In genomic region chrX:95640226-95640625, GRCh38 we compare ENCODE assay signal across 38 cellular contexts.
"Had no signal": no experiment of that assay in that cellular context is flagged by ENCODE, and none has a peak within 500 bp of the region (broad histone marks: within the 10 kb centered on the region; RNA-seq: fewer than 3 reads in every experiment).

No MANE protein-coding gene starts in this region.

- ATAC-seq: activated CD8-positive, alpha-beta T cell treated with anti-CD3 and anti-CD28 coated beads for 36 hours; activated naive CD4-positive, alpha-beta T cell treated with anti-CD3 and anti-CD28 coated beads, Interleukin-2, amount 50 U/mL, for 72 hours; activated T-cell treated with anti-CD3 and anti-CD28 coated beads, Interleukin-2, amount 50 U/mL, for 4 hours; activated T-cell treated with anti-CD3 and anti-CD28 coated beads, Interleukin-2, amount 50 U/mL, for 72 hours; activated T-helper 17 cell treated with anti-CD3 and anti-CD28 coated beads, Interleukin-2, amount 50 U/mL, for 72 hours had no signal

- H3K27me3 Mint-ChIP-seq: activated B cell treated with CpG ODN at 0.5 μM for 24 hours; activated CD4-positive, alpha-beta memory T cell treated with anti-CD3 and anti-CD28 coated beads for 36 hours; activated CD4-positive, alpha-beta T cell treated with anti-CD3 and anti-CD28 coated beads, Interleukin-2, amount 10 ng/mL, durations not matched to agents 24 days and 14 days; activated CD8-positive, alpha-beta T cell treated with anti-CD3 and anti-CD28 coated beads for 36 hours; activated naive CD8-positive, alpha-beta T cell treated with anti-CD3 and anti-CD28 coated beads for 36 hours; activated T-helper 17 cell treated with anti-CD3 and anti-CD28 coated beads, Interleukin-2, amount 50 U/mL, for 72 hours; central memory CD8-positive, alpha-beta T cell had no signal

- H3K9me3 Mint-ChIP-seq: activated CD4-positive, alpha-beta T cell treated with anti-CD3 and anti-CD28 coated beads, Interleukin-2, amount 10 ng/mL, durations not matched to agents 24 days and 14 days; activated naive CD8-positive, alpha-beta T cell treated with anti-CD3 and anti-CD28 coated beads for 36 hours; activated T-cell treated with anti-CD3 and anti-CD28 coated beads, Interleukin-2, amount 50 U/mL, for 4 hours; activated T-helper 1 cell treated with anti-CD3 and anti-CD28 coated beads, Interleukin-12 subunit alpha, Interleukin-12 subunit beta, Interleukin-2, Interleukin-4 antibody, amounts not matched to agents 30 ng/mL and 10 ng/mL and 1 ng/mL, durations not matched to agents 14 hours and 24 hours and 36 hours; activated T-helper 17 cell treated with anti-CD3 and anti-CD28 coated beads, Interleukin-2, amount 50 U/mL, for 72 hours; T-helper 1 cell treated with Interleukin-12 subunit alpha and Interleukin-12 subunit beta and Interleukin-4 antibody, amounts not matched to agents 30 μg/mL and 1 μg/mL, for 36 hours had no signal

- DNase-seq: activated B cell treated with CpG ODN at 0.5 μM for 24 hours; activated CD4-positive, alpha-beta memory T cell treated with anti-CD3 and anti-CD28 coated beads for 36 hours; activated CD4-positive, alpha-beta T cell treated with anti-CD3 and anti-CD28 coated beads for 4 hours; activated CD4-positive, alpha-beta T cell treated with anti-CD3 and anti-CD28 coated beads, Interleukin-2, amount 10 ng/mL, durations not matched to agents 24 days and 14 days; activated CD4-positive, alpha-beta T cell treated with anti-CD3 and anti-CD28 coated beads, Interleukin-2, amount 50 U/mL, for 1 hour; activated CD4-positive, alpha-beta T cell treated with anti-CD3 and anti-CD28 coated beads, Interleukin-2, amount 50 U/mL, for 4 hours; activated CD4-positive, CD25-positive, alpha-beta regulatory T cell treated with anti-CD3 and anti-CD28 coated beads, Interleukin-2, amount 50 U/mL, for 72 hours; activated CD8-positive, alpha-beta memory T cell treated with anti-CD3 and anti-CD28 coated beads, Interleukin-2, amount 50 U/mL, for 4 hours; activated CD8-positive, alpha-beta T cell treated with anti-CD3 and anti-CD28 coated beads for 36 hours; activated effector memory CD4-positive, alpha-beta T cell treated with anti-CD3 and anti-CD28 coated beads, Interleukin-2, amount 50 U/mL, for 16 hours; activated gamma-delta T cell treated with Interleukin-2 at 50 U/mL for 16 hours; activated naive CD4-positive, alpha-beta T cell; activated naive CD4-positive, alpha-beta T cell treated with anti-CD3 and anti-CD28 coated beads for 36 hours; activated naive CD4-positive, alpha-beta T cell treated with anti-CD3 and anti-CD28 coated beads, Interleukin-2, amount 50 U/mL, for 16 hours; activated naive CD8-positive, alpha-beta T cell treated with anti-CD3 and anti-CD28 coated beads for 36 hours; activated T-cell treated with anti-CD3 and anti-CD28 coated beads for 4 hours; activated T-cell treated with anti-CD3 and anti-CD28 coated beads, Interleukin-2, amount 50 U/mL, for 1 hour; activated T-cell treated with anti-CD3 and anti-CD28 coated beads, Interleukin-2, amount 50 U/mL, for 4 hours; activated T-cell treated with anti-CD3 and anti-CD28 coated beads, Interleukin-2, amount 50 U/mL, for 72 hours; adrenal gland; amniotic stem cell; aorta; caudate nucleus; cerebellar nuclear complex; T-helper 1 cell; T-helper 2 cell; T-helper 9 cell had no signal

- H3K27ac ChIP-seq: adrenal gland, cardiac muscle cell, VCaP had no signal

- H3K4me1 Mint-ChIP-seq: activated B cell treated with CpG ODN at 0.5 μM for 24 hours; activated CD4-positive, alpha-beta T cell treated with anti-CD3 and anti-CD28 coated beads, Interleukin-2, amount 10 ng/mL, durations not matched to agents 24 days and 14 days; activated naive CD8-positive, alpha-beta T cell treated with anti-CD3 and anti-CD28 coated beads for 36 hours; activated T-helper 17 cell treated with anti-CD3 and anti-CD28 coated beads, Interleukin-2, amount 50 U/mL, for 72 hours; brain; central memory CD8-positive, alpha-beta T cell had no signal

- H3K4me1 ChIP-seq: adrenal gland had no signal

- H3K36me3 Mint-ChIP-seq: activated CD4-positive, alpha-beta memory T cell treated with anti-CD3 and anti-CD28 coated beads for 36 hours; activated naive CD4-positive, alpha-beta T cell treated with anti-CD3 and anti-CD28 coated beads, Interleukin-2, amount 50 U/mL, for 72 hours; activated naive CD8-positive, alpha-beta T cell treated with anti-CD3 and anti-CD28 coated beads for 36 hours; brain had no signal

- H3K9me3 ChIP-seq: adrenal gland had no signal

- H3K27ac Mint-ChIP-seq: activated B cell treated with CpG ODN at 0.5 μM for 24 hours; activated CD4-positive, alpha-beta memory T cell treated with anti-CD3 and anti-CD28 coated beads for 36 hours; activated CD4-positive, alpha-beta T cell treated with anti-CD3 and anti-CD28 coated beads, Interleukin-2, amount 10 ng/mL, durations not matched to agents 24 days and 14 days; activated CD8-positive, alpha-beta T cell treated with anti-CD3 and anti-CD28 coated beads for 36 hours; activated naive CD4-positive, alpha-beta T cell treated with anti-CD3 and anti-CD28 coated beads for 36 hours; activated naive CD4-positive, alpha-beta T cell treated with anti-CD3 and anti-CD28 coated beads, Interleukin-2, amount 50 U/mL, for 72 hours; activated naive CD8-positive, alpha-beta T cell treated with anti-CD3 and anti-CD28 coated beads for 36 hours; activated T-cell treated with anti-CD3 and anti-CD28 coated beads, Interleukin-2, amount 50 U/mL, for 72 hours; activated T-helper 1 cell treated with anti-CD3 and anti-CD28 coated beads, Interleukin-12 subunit alpha, Interleukin-12 subunit beta, Interleukin-2, Interleukin-4 antibody, amounts not matched to agents 30 ng/mL and 10 ng/mL and 1 ng/mL, durations not matched to agents 14 hours and 24 hours and 36 hours; activated T-helper 17 cell treated with anti-CD3 and anti-CD28 coated beads, Interleukin-2, amount 50 U/mL, for 72 hours; brain; T-helper 1 cell treated with Interleukin-12 subunit alpha and Interleukin-12 subunit beta and Interleukin-4 antibody, amounts not matched to agents 30 μg/mL and 1 μg/mL, for 36 hours; T-helper 2 cell treated with Interferon-gamma antibody and Interleukin-4, amounts not matched to agents 5 μg/mL and 100 μg/mL, for 36 hours had no signal

- H3K36me3 ChIP-seq: adrenal gland, cardiac muscle cell had no signal

- H3K27me3 ChIP-seq: adrenal gland, cardiac muscle cell had no signal

- H3K4me3 ChIP-seq: adrenal gland, cardiac muscle cell had no signal

- H3K4me3 Mint-ChIP-seq: activated B cell treated with CpG ODN at 0.5 μM for 24 hours; activated CD4-positive, alpha-beta memory T cell treated with anti-CD3 and anti-CD28 coated beads for 36 hours; activated CD4-positive, alpha-beta T cell treated with anti-CD3 and anti-CD28 coated beads, Interleukin-2, amount 10 ng/mL, durations not matched to agents 24 days and 14 days; activated CD8-positive, alpha-beta T cell treated with anti-CD3 and anti-CD28 coated beads for 36 hours; activated naive CD4-positive, alpha-beta T cell treated with anti-CD3 and anti-CD28 coated beads for 36 hours; activated naive CD8-positive, alpha-beta T cell treated with anti-CD3 and anti-CD28 coated beads for 36 hours; activated T-cell treated with anti-CD3 and anti-CD28 coated beads, Interleukin-2, amount 50 U/mL, for 4 hours; activated T-cell treated with anti-CD3 and anti-CD28 coated beads, Interleukin-2, amount 50 U/mL, for 72 hours; activated T-helper 1 cell treated with anti-CD3 and anti-CD28 coated beads, Interleukin-12 subunit alpha, Interleukin-12 subunit beta, Interleukin-2, Interleukin-4 antibody, amounts not matched to agents 30 ng/mL and 10 ng/mL and 1 ng/mL, durations not matched to agents 14 hours and 24 hours and 36 hours; activated T-helper 17 cell treated with anti-CD3 and anti-CD28 coated beads, Interleukin-2, amount 50 U/mL, for 72 hours; brain; central memory CD8-positive, alpha-beta T cell; T-helper 1 cell treated with Interleukin-12 subunit alpha and Interleukin-12 subunit beta and Interleukin-4 antibody, amounts not matched to agents 30 μg/mL and 1 μg/mL, for 36 hours; T-helper 2 cell treated with Interferon-gamma antibody and Interleukin-4, amounts not matched to agents 5 μg/mL and 100 μg/mL, for 36 hours had no signal

- FAIRE-seq: bronchial epithelial cell, TTC549 had no signal
